In the genomic region with DNA sequence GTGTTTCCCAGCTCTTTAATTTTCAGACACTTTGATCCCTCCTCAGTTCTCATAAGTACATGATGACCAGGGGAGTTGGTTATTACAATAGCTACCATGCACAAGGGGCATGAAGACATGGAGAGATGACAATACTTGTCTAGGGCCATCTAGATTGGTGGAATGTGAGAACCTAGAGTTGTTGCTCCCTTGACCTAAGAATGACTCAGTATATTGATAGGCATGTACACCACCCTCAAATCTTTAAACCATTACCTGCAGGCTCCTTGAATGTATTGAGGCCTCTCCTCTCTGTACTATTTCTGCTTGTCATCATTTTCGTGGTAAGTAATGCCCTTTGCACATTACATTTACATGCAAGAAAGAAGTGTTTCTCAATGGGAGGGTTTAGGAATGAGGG, we compare ENCODE assay signal across 2 cellular contexts. TPM values are rescaled to one million over a fixed set of nuclear protein-coding genes. Genes with fewer than 3 reads are reported as not detected.
"Had no signal": no experiment of that assay in that cellular context is flagged by ENCODE, and none has a peak within 500 bp of the region (broad histone marks: within the 10 kb centered on the region; RNA-seq: fewer than 3 reads in every experiment).

No MANE protein-coding gene starts in this region.

RNA-seq across cellular contexts. Expression of a gene that starts 20.3 kb away (rescaled TPM):
- total RNA-seq: LHCN-M2, SK-MEL-5 had no signal
